Comparison of ENCODE assay signal across 8 cellular contexts in genomic region chr6:149963462-149964242, GRCh38. TPM values are rescaled to one million over a fixed set of nuclear protein-coding genes. Genes with fewer than 3 reads are reported as not detected.
DNase-seq lines count a peak whose midpoint lies in the region; ATAC-seq and TF ChIP-seq lines count a peak whose summit lies in the region.

ULBP1 (plus strand) TSS chr6:149963943; CDS start chr6:149964050, 107 bp downstream.

- H2AFZ ChIP-seq in neuron (ENCODE audit: low read depth, low read length): peak within 1 kb of the TSS; percentile 66

- H3K4me3 ChIP-seq in neuron (ENCODE audit: low read length) (peak within 1 kb of the TSS; percentile 51), stomach smooth muscle (ENCODE audit: low read length in 2 of 2) (peak within 1 kb of the TSS; percentile 45 to 68)

- in situ Hi-C loops in KBM-7 (cut with MboI; ENCODE audit: low pct_unique_long_range_greater_than_20kb, low sequenced_read_pairs): no loop called here

- no peak within 1 kb of the TSS for H3K9ac ChIP-seq in stomach smooth muscle (ENCODE audit: low read length in 2 of 2)

- H3K36me3 ChIP-seq in neuron (ENCODE audit: insufficient read depth, low read length) (no peaks in the 10 kb centered on the region), stomach smooth muscle (ENCODE audit: control insufficient read depth in 2 of 2, insufficient read depth in 2 of 2, low read length in 2 of 2) (no peaks in the 10 kb centered on the region)

- DNase-seq in 8988T (peak; percentile 88), KBM-7 (peak; percentile 97), RPMI7951 (ENCODE audit: low read depth) (peak; percentile 65), foreskin keratinocyte (peak; percentile 67 to 77)
- DNase-seq in activated T-helper 9 cell treated with anti-CD3 and anti-CD28 coated beads, Interleukin-2, amount 50 U/mL, for 16 hours (ENCODE audit: low read depth): peak; percentile 68

- H3K27ac ChIP-seq in foreskin keratinocyte (peak within 1 kb of the TSS; percentile 38), stomach smooth muscle (ENCODE audit: low read length) (no peak within 1 kb of the TSS)

- peaks cover 3% of the 10 kb centered on the region for H3K4me1 ChIP-seq in foreskin keratinocyte
- H3K4me1 ChIP-seq in neuron (ENCODE audit: insufficient read depth, low read length): peaks cover 17% of the 10 kb centered on the region
- H3K4me1 ChIP-seq in stomach smooth muscle (ENCODE audit: control insufficient read depth, insufficient read depth, low read length): peaks cover 18% of the 10 kb centered on the region

- TF ChIP-seq CTCF in foreskin keratinocyte (conservative IDR thresholded peaks at IDR 0.05): peak; percentile 26

- peak; percentile 54 for ATAC-seq in GM18909 (IDR thresholded peaks at IDR 0.05; ENCODE audit: poor library complexity, unreplicated experiment)
- ATAC-seq in foreskin keratinocyte: peak; percentile 82

- H3K27me3 ChIP-seq in foreskin keratinocyte (peaks cover 37% of the 10 kb centered on the region), neuron (ENCODE audit: insufficient read depth, low read length) (peaks cover 82% of the 10 kb centered on the region), stomach smooth muscle (ENCODE audit: control insufficient read depth in 1 of 2, insufficient read depth in 2 of 2, low read length in 2 of 2) (peaks cover 47 to 59% of the 10 kb centered on the region in 2 donors)

- H3K9me3 ChIP-seq in neuron (ENCODE audit: low read length) (no peaks in the 10 kb centered on the region), stomach smooth muscle (ENCODE audit: control insufficient read depth in 2 of 2, low read length in 2 of 2) (no peaks in the 10 kb centered on the region)

RNA-seq across cellular contexts. Expression of gene ULBP1, which starts in this region (rescaled TPM):
- 0.20 and 0.36 TPM in 2 replicates for total RNA-seq in RPMI7951 (2014; rRNA removed; shearing (Covaris generic))
- 1.9 and 6.4 TPM in 2 replicates for total RNA-seq in foreskin keratinocyte
- polyA plus RNA-seq in foreskin keratinocyte: 0.93 and 2.9 TPM in 2 replicates

Comparison
In these comparisons a context has a peak if more than half of its experiments do, and no peak if none do; other contexts are left out.
1. Peak in DNase-seq in RPMI7951; RNA of the gene not detected or under 1 TPM.